In genomic region chr11:1296287-1296686, GRCh38 we compare ENCODE assay signal across 22 cellular contexts. TPM values are rescaled to one million over a fixed set of nuclear protein-coding genes. Genes with fewer than 3 reads are reported as not detected.
A peak's percentile ranks its signal among the peaks of the same experiment; 100 is the strongest.
DNase-seq lines count a peak whose midpoint lies in the region; TF ChIP-seq lines count a peak whose summit lies in the region.
"Had no signal": no experiment of that assay in that cellular context is flagged by ENCODE, and none has a peak within 500 bp of the region (broad histone marks: within the 10 kb centered on the region; RNA-seq: fewer than 3 reads in every experiment).

No MANE protein-coding gene starts in this region.

- no peak overlapping the region for H3K4me3 Mint-ChIP-seq in endodermal cell
- H3K4me3 Mint-ChIP-seq: CD8-positive, alpha-beta memory T cell; H9 had no signal

- peaks cover 83% of the 10 kb centered on the region for H3K79me2 ChIP-seq in osteoblast (ENCODE audit: insufficient read depth, low read length)
- H3K79me2 ChIP-seq in mammary epithelial cell (ENCODE audit: insufficient read depth, low read length) = peaks cover 88% of the 10 kb centered on the region

- no peak for TF ChIP-seq CTCF in endodermal cell (conservative IDR thresholded peaks at IDR 0.05)
- TF ChIP-seq CTCF in osteoblast (IDR thresholded peaks at IDR 0.05; ENCODE audit: extremely low read depth, low read depth, low read length) = no peak
- TF ChIP-seq CTCF in suprapubic skin (IDR thresholded peaks at IDR 0.05) = no peak
- TF ChIP-seq CTCF in mammary epithelial cell (conservative IDR thresholded peaks at IDR 0.05 in 1 of 2, IDR thresholded peaks at IDR 0.05 in 1 of 2; ENCODE audit: extremely low read depth in 1 of 2, insufficient read depth in 1 of 2, low read depth in 1 of 2, low read length in 2 of 2) = no peak
- no peak for TF ChIP-seq CTCF in WERI-Rb-1 (IDR thresholded peaks at IDR 0.05; ENCODE audit: low read depth, low read length)

- in situ Hi-C loops in mammary epithelial cell (cut with MboI; ENCODE audit: low sequenced_read_pairs in 2 of 2) = no loop called here

- H3K9ac ChIP-seq in endodermal cell (ENCODE audit: extremely low read depth, low read length, poor library complexity, severe bottlenecking) (no peak overlapping the region), mammary epithelial cell (ENCODE audit: insufficient read depth, low read length) (no peak overlapping the region)
- H3K9ac ChIP-seq: GM23248 had no signal

- H3K9me3 Mint-ChIP-seq in endodermal cell = no peaks in the 10 kb centered on the region
- H3K9me3 Mint-ChIP-seq: CD8-positive, alpha-beta memory T cell; H9 had no signal

- H3K27ac Mint-ChIP-seq in endodermal cell = no peak overlapping the region
- H3K27ac Mint-ChIP-seq: CD8-positive, alpha-beta memory T cell; H9 had no signal

- H2AFZ ChIP-seq in osteoblast (ENCODE audit: low read length) (no peak overlapping the region), mammary epithelial cell (ENCODE audit: low read depth, low read length) (no peak overlapping the region)
- H2AFZ ChIP-seq: GM23248 had no signal

- no TSS peak for BruUV-seq in mammary epithelial cell (replicated peaks; lab: Mats Ljungman, UMichigan)

- H3K4me1 Mint-ChIP-seq in endodermal cell = peaks cover 4% of the 10 kb centered on the region

- no peak for TF ChIP-seq EP300 in suprapubic skin (IDR thresholded peaks at IDR 0.05)

- 91 to 93% methylated on average over 6 to 9 of the region's 9 CpGs for WGBS in endodermal cell (ENCODE audit: insufficient coverage in 1 of 2, insufficient read length in 1 of 2), 2 experiments
- 95% methylated on average over 9 of the region's 9 CpGs for WGBS in suprapubic skin
- 97% methylated on average over 4 of the region's 9 CpGs for WGBS in mammary epithelial cell (ENCODE audit: low coverage, missing lambda C conversion rate)

- H3K4me1 ChIP-seq in endodermal cell (ENCODE audit: control insufficient read depth, insufficient read depth, low read length) = no peaks in the 10 kb centered on the region
- H3K4me1 ChIP-seq in osteoblast (ENCODE audit: insufficient read depth, low read length) = peaks cover 7% of the 10 kb centered on the region
- peaks cover 51% of the 10 kb centered on the region for H3K4me1 ChIP-seq in suprapubic skin
- H3K4me1 ChIP-seq in mammary epithelial cell (ENCODE audit: insufficient read depth, low read length) = peaks cover 23% of the 10 kb centered on the region

- peaks cover 21% of the 10 kb centered on the region for H3K36me3 Mint-ChIP-seq in endodermal cell (ENCODE audit: low read depth)

- peak; percentile 12 for DNase-seq in activated CD8-positive, alpha-beta memory T cell treated with anti-CD3 and anti-CD28 coated beads, Interleukin-2, amount 50 U/mL, for 4 hours
- no peak for DNase-seq in activated CD8-positive, alpha-beta memory T cell treated with anti-CD3 and anti-CD28 coated beads, Interleukin-2, amount 50 U/mL, for 48 hours
- DNase-seq in endodermal cell (peak; percentile 19), osteoblast (ENCODE audit: insufficient read length, low spot score, missing footprints) (peak; percentile 65), suprapubic skin (ENCODE audit: low spot score in 2 of 2) (peak; percentile 42 to 65), mammary epithelial cell (no peak), NOMO-1 treated with DMSO at 0.1 percent for 48 hours (lab: John Stamatoyannopoulos, UW; ENCODE audit: unreplicated experiment) (no peak), WERI-Rb-1 (no peak)
- DNase-seq: 8988T; AML-193; Calu3; CD8-positive, alpha-beta memory T cell; DMS153; GM23248; Karpas-422; NCI-H187; NCI-H446; NCI-H526; OCI-M1; SHP77 had no signal

- dilution Hi-C loops in mammary epithelial cell (cut with HindIII; ENCODE audit: low sequenced_read_pairs) = no loop called here

- CTCF ChIA-PET in mammary epithelial cell (lab: Charles Lee; ENCODE audit: low non-redundant PET) = interaction anchor here (0.5 kb wide), 1 partner anchor 19 kb away, joined by 11 read pairs; no protein-coding TSS in a partner anchor

- no peak overlapping the region for H3K4me3 ChIP-seq in endodermal cell (ENCODE audit: low read length)
- no peak overlapping the region for H3K4me3 ChIP-seq in osteoblast (ENCODE audit: insufficient read depth, low read length)
- no peak overlapping the region for H3K4me3 ChIP-seq in suprapubic skin
- H3K4me3 ChIP-seq in mammary epithelial cell (replicated peaks in 1 of 3; ENCODE audit: insufficient read depth in 1 of 3, low read depth in 2 of 3, low read length in 3 of 3) = no peak overlapping the region
- H3K4me3 ChIP-seq in WERI-Rb-1 (ENCODE audit: low read depth, low read length) = no peak overlapping the region
- H3K4me3 ChIP-seq: GM23248 had no signal

- H3K27me3 ChIP-seq in endodermal cell (ENCODE audit: control insufficient read depth, insufficient read depth, low read length, poor library complexity, severe bottlenecking) (no peaks in the 10 kb centered on the region), osteoblast (ENCODE audit: insufficient read depth, low read length) (no peaks in the 10 kb centered on the region), suprapubic skin (no peaks in the 10 kb centered on the region), mammary epithelial cell (ENCODE audit: insufficient read depth, low read length) (no peaks in the 10 kb centered on the region), WERI-Rb-1 (ENCODE audit: insufficient read depth, low read depth, severe bottlenecking) (no peaks in the 10 kb centered on the region)

- H3K27me3 Mint-ChIP-seq in endodermal cell (ENCODE audit: insufficient read depth) = no peaks in the 10 kb centered on the region
- H3K27me3 Mint-ChIP-seq: CD8-positive, alpha-beta memory T cell had no signal

- H4K20me1 ChIP-seq in osteoblast (ENCODE audit: insufficient read depth, low read length) (peaks cover 71% of the 10 kb centered on the region), mammary epithelial cell (ENCODE audit: insufficient read depth, low read length) (peaks cover 10% of the 10 kb centered on the region)

- H3K4me2 ChIP-seq in osteoblast (ENCODE audit: insufficient read depth, low read length) = no peak overlapping the region
- no peak overlapping the region for H3K4me2 ChIP-seq in mammary epithelial cell (ENCODE audit: insufficient read depth, low read depth, low read length)

- H3K36me3 ChIP-seq in endodermal cell (ENCODE audit: control insufficient read depth, insufficient read depth, low read length) = no peaks in the 10 kb centered on the region
- H3K36me3 ChIP-seq in osteoblast (ENCODE audit: insufficient read depth, low read length) = peaks cover 25% of the 10 kb centered on the region
- H3K36me3 ChIP-seq in suprapubic skin = peaks cover 49% of the 10 kb centered on the region
- H3K36me3 ChIP-seq in mammary epithelial cell (ENCODE audit: insufficient read depth, low read length) = peaks cover 2% of the 10 kb centered on the region
- H3K36me3 ChIP-seq in WERI-Rb-1 = peaks cover 22% of the 10 kb centered on the region

- no peaks in the 10 kb centered on the region for H3K9me3 ChIP-seq in endodermal cell (ENCODE audit: control insufficient read depth, low read length)
- H3K9me3 ChIP-seq in osteoblast (ENCODE audit: low read depth, low read length) = no peaks in the 10 kb centered on the region
- no peaks in the 10 kb centered on the region for H3K9me3 ChIP-seq in suprapubic skin
- no peaks in the 10 kb centered on the region for H3K9me3 ChIP-seq in mammary epithelial cell (replicated peaks; ENCODE audit: insufficient read depth, low read length)
- no peaks in the 10 kb centered on the region for H3K9me3 ChIP-seq in WERI-Rb-1 (ENCODE audit: severe bottlenecking)

- intact Hi-C loops in mammary epithelial cell (cut with micrococcal nuclease) = loop anchor here (10.0 kb wide), 1 partner anchor 149 kb away; no protein-coding TSS in a partner anchor

- H3K27ac ChIP-seq in endodermal cell (ENCODE audit: low read depth, low read length) (no peak overlapping the region), osteoblast (ENCODE audit: low read depth, low read length) (no peak overlapping the region), suprapubic skin (no peak overlapping the region), mammary epithelial cell (ENCODE audit: insufficient read depth, low read depth, low read length) (no peak overlapping the region), WERI-Rb-1 (no peak overlapping the region)
- H3K27ac ChIP-seq: C4-2B, GM23248 had no signal

- TF ChIP-seq POLR2A in suprapubic skin (IDR thresholded peaks at IDR 0.05) = no peak

RNA-seq across cellular contexts. Expression of gene TOLLIP, which starts 13.1 kb away (rescaled TPM):
- 10 to 100 TPM; 34.3 to 37.4 TPM for total RNA-seq in endodermal cell
- 21.1 TPM for polyA plus RNA-seq in endodermal cell (2013, experiment 1 of 2)
- polyA plus RNA-seq in endodermal cell (2013, experiment 2 of 2) = 19.8 TPM
- 30.8 and 35.9 TPM in 2 replicates for total RNA-seq in osteoblast
- 100 to 1,000 TPM in 2 of 4 donors, 10 to 100 TPM in 2; 96.6 to 105 (median 100) TPM for total RNA-seq in suprapubic skin
- total RNA-seq in mammary epithelial cell = 10 to 100 TPM; 49.3 to 78.4 TPM
- polyA plus RNA-seq in mammary epithelial cell = 74.8 TPM
- polyA minus RNA-seq in mammary epithelial cell = 36.3 TPM

Comparison
In these comparisons a context has a peak if more than half of its experiments do, and no peak if none do; other contexts are left out.
1. DNase-seq: peak in activated CD8-positive, alpha-beta memory T cell treated with anti-CD3 and anti-CD28 coated beads, Interleukin-2, amount 50 U/mL, for 4 hours (single experiment), endodermal cell (single experiment), osteoblast (single experiment) and suprapubic skin (2 of 2); none in activated CD8-positive, alpha-beta memory T cell treated with anti-CD3 and anti-CD28 coated beads, Interleukin-2, amount 50 U/mL, for 48 hours (single experiment), mammary epithelial cell (single experiment), NOMO-1 treated with DMSO at 0.1 percent for 48 hours (single experiment) and WERI-Rb-1 (single experiment).